1 cellular context compared by ENCODE assay signal in the genomic region with DNA sequence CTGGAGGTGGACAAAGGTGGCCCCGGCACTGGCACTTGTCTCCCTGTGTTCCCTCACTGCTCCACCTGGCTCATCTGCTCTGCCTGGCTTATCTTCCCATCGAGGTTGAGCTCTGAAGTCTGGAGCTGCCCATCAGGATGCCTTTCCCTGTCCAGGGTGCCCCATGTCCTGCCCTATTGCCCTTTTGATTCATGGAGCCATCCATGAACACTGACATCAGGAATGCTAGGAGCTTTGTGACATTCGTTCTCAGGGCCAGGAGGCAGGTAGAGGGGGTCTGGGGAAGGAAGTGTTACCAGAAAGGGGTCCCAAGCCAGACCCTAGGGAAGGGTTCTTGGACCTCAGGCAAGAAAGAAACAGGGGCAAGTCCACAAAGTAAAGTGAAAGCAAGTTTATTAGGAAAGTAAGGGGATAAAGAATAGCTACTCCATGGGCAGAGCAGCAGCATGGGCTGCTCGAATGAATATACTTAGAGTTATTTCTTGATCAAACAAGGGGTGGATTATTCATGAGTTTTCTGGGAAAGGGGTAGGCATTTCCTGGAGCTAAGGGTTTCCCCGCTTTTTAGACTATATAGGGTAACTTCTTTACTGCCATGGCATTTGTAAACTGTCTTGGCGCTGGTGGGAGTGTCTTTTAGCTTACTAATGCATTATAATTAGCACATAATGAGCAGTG.
TF ChIP-seq lines count a peak whose summit lies in the region.

No MANE protein-coding gene starts in this region.

TF ChIP-seq in IMR-90, 13 proteins besides CTCF, POLR2A, EP300 and RAD21:
- no peak for TF ChIP-seq RCOR1 (IDR thresholded peaks at IDR 0.05; ENCODE audit: insufficient replicate concordance, low read length)
- no peak for TF ChIP-seq MAZ (IDR thresholded peaks at IDR 0.05; ENCODE audit: borderline replicate concordance, low read depth, low read length)
- TF ChIP-seq, protein P1, sequence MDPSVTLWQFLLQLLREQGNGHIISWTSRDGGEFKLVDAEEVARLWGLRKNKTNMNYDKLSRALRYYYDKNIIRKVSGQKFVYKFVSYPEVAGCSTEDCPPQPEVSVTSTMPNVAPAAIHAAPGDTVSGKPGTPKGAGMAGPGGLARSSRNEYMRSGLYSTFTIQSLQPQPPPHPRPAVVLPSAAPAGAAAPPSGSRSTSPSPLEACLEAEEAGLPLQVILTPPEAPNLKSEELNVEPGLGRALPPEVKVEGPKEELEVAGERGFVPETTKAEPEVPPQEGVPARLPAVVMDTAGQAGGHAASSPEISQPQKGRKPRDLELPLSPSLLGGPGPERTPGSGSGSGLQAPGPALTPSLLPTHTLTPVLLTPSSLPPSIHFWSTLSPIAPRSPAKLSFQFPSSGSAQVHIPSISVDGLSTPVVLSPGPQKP (IDR thresholded peaks at IDR 0.05; ENCODE audit: borderline replicate concordance, low read depth, low read length) = no peak
- no peak for TF ChIP-seq MAFK (IDR thresholded peaks at IDR 0.05; ENCODE audit: low read depth, low read length)
